In genomic region chr21:39016740-39017315, GRCh38 we compare ENCODE assay signal across 10 cellular contexts.
DNase-seq lines count a peak whose midpoint lies in the region; ATAC-seq and TF ChIP-seq lines count a peak whose summit lies in the region.
"Had no signal": no experiment of that assay in that cellular context is flagged by ENCODE, and none has a peak within 500 bp of the region (broad histone marks: within the 10 kb centered on the region; RNA-seq: fewer than 3 reads in every experiment).

No MANE protein-coding gene starts in this region.

- H3K27ac Mint-ChIP-seq in T-helper 17 cell = no peak overlapping the region
- peak overlapping the region in 1 of 10 donors; percentile 4 for H3K27ac Mint-ChIP-seq in naive thymus-derived CD8-positive, alpha-beta T cell

- H3K9me3 ChIP-seq in BLaER1 treated with 17β-estradiol and CSF1 and Interleukin-3, amounts not matched to agents 10 nM and 100 nM (replicated peaks in 1 of 11) = peaks cover 13 to 31% (median 22%) of the 10 kb centered on the region in 11 experiments; a peak in 20 of 22 replicates
- no peaks in the 10 kb centered on the region for H3K9me3 ChIP-seq in T-helper 17 cell (ENCODE audit: control insufficient read depth, low read length, poor library complexity, severe bottlenecking)
- no peaks in the 10 kb centered on the region for H3K9me3 ChIP-seq in psoas muscle

- DNase-seq in T-helper 17 cell (no peak), psoas muscle (no peak), NCI-H1436 (lab: John Stamatoyannopoulos, UW) (no peak), SW 1271 (lab: John Stamatoyannopoulos, UW) (no peak)
- DNase-seq in naive thymus-derived CD8-positive, alpha-beta T cell = no peak
- DNase-seq: activated naive CD4-positive, alpha-beta T cell treated with Interleukin-2 at 50 U/mL for 16 hours; COR-L47 had no signal

- peaks cover 57 to 94% (median 81%) of the 10 kb centered on the region in 10 experiments for H3K4me1 ChIP-seq in BLaER1 treated with 17β-estradiol and CSF1 and Interleukin-3, amounts not matched to agents 10 nM and 100 nM
- no peaks in the 10 kb centered on the region for H3K4me1 ChIP-seq in psoas muscle

- H3K4me3 ChIP-seq in BLaER1 treated with 17β-estradiol and CSF1 and Interleukin-3, amounts not matched to agents 10 nM and 100 nM = peak overlapping the region in 1 of 10 experiments; percentile 9; a peak in 2 of 20 replicates
- H3K4me3 ChIP-seq in psoas muscle = no peak overlapping the region

- no peak overlapping the region for H3K4me3 Mint-ChIP-seq in T-helper 17 cell
- H3K4me3 Mint-ChIP-seq in naive thymus-derived CD8-positive, alpha-beta T cell = no peak overlapping the region

- H3K4me2 ChIP-seq in BLaER1 treated with 17β-estradiol and CSF1 and Interleukin-3, amounts not matched to agents 10 nM and 100 nM = peak overlapping the region; percentile 63 to 90 (median 77)

- POLR2A ChIA-PET in naive thymus-derived CD8-positive, alpha-beta T cell (lab: Charles Lee) = no interaction called here

- H4K20me1 ChIP-seq in BLaER1 treated with 17β-estradiol and CSF1 and Interleukin-3, amounts not matched to agents 10 nM and 100 nM = no peaks in the 10 kb centered on the region

- intact Hi-C loops in psoas muscle (cut with DNase I) = no loop called here

- 86 to 89% (median 88%) methylated on average over 4 of the region's 4 CpGs for WGBS in psoas muscle, 3 donors

- H3K4me1 Mint-ChIP-seq in T-helper 17 cell = no peaks in the 10 kb centered on the region
- peaks cover 0 to 16% (median 0%) of the 10 kb centered on the region in 4 donors for H3K4me1 Mint-ChIP-seq in naive thymus-derived CD8-positive, alpha-beta T cell

- no peaks in the 10 kb centered on the region for H3K36me3 Mint-ChIP-seq in T-helper 17 cell (ENCODE audit: low read depth)
- no peaks in the 10 kb centered on the region for H3K36me3 Mint-ChIP-seq in naive thymus-derived CD8-positive, alpha-beta T cell

- H3K27me3 Mint-ChIP-seq in T-helper 17 cell = peaks cover 20% of the 10 kb centered on the region
- peaks cover 0 to 5% (median 2%) of the 10 kb centered on the region in 5 donors for H3K27me3 Mint-ChIP-seq in naive thymus-derived CD8-positive, alpha-beta T cell

- peaks cover 0 to 2% (median 0%) of the 10 kb centered on the region in 9 donors for H3K9me3 Mint-ChIP-seq in naive thymus-derived CD8-positive, alpha-beta T cell

- TF ChIP-seq CTCF in psoas muscle (IDR thresholded peaks at IDR 0.05) = no peak

- peak; percentile 100 for ATAC-seq in GM19372 (IDR thresholded peaks at IDR 0.05; ENCODE audit: low read depth, unreplicated experiment)
- ATAC-seq in HG03280 (IDR thresholded peaks at IDR 0.05; ENCODE audit: unreplicated experiment) = peak; percentile 78
- peak; percentile 41 for ATAC-seq in T-helper 17 cell
- ATAC-seq in psoas muscle = no peak
- no peak for ATAC-seq in naive thymus-derived CD8-positive, alpha-beta T cell

- peaks cover 0 to 10% (median 0%) of the 10 kb centered on the region in 11 experiments; a peak in 2 of 22 replicates for H3K36me3 ChIP-seq in BLaER1 treated with 17β-estradiol and CSF1 and Interleukin-3, amounts not matched to agents 10 nM and 100 nM
- no peaks in the 10 kb centered on the region for H3K36me3 ChIP-seq in psoas muscle (ENCODE audit: insufficient read depth in 1 of 2, low read depth in 1 of 2)

- H3K9ac ChIP-seq in BLaER1 treated with 17β-estradiol and CSF1 and Interleukin-3, amounts not matched to agents 10 nM and 100 nM = peak overlapping the region in 8 of 11 experiments; percentile 40 to 65 (median 48); a peak in 15 of 22 replicates

- peaks cover 0 to 14% (median 0%) of the 10 kb centered on the region in 11 experiments; a peak in 3 of 22 replicates for H3K27me3 ChIP-seq in BLaER1 treated with 17β-estradiol and CSF1 and Interleukin-3, amounts not matched to agents 10 nM and 100 nM
- H3K27me3 ChIP-seq in psoas muscle (ENCODE audit: insufficient read depth in 3 of 3, low read length in 2 of 3) = no peaks in the 10 kb centered on the region

- H3K27ac ChIP-seq in BLaER1 treated with 17β-estradiol and CSF1 and Interleukin-3, amounts not matched to agents 10 nM and 100 nM = peak overlapping the region in 9 of 11 experiments; percentile 65 to 84 (median 78); a peak in 18 of 22 replicates
- H3K27ac ChIP-seq in psoas muscle = no peak overlapping the region

Comparison
In these comparisons a context has a peak if more than half of its experiments do, and no peak if none do; other contexts are left out.
1. ATAC-seq: peak in GM19372 (single experiment), HG03280 (single experiment) and T-helper 17 cell (single experiment); none in psoas muscle (0 of 4) and naive thymus-derived CD8-positive, alpha-beta T cell (0 of 2).